Comparison of ENCODE assay signal across 9 cellular contexts in the genomic region with DNA sequence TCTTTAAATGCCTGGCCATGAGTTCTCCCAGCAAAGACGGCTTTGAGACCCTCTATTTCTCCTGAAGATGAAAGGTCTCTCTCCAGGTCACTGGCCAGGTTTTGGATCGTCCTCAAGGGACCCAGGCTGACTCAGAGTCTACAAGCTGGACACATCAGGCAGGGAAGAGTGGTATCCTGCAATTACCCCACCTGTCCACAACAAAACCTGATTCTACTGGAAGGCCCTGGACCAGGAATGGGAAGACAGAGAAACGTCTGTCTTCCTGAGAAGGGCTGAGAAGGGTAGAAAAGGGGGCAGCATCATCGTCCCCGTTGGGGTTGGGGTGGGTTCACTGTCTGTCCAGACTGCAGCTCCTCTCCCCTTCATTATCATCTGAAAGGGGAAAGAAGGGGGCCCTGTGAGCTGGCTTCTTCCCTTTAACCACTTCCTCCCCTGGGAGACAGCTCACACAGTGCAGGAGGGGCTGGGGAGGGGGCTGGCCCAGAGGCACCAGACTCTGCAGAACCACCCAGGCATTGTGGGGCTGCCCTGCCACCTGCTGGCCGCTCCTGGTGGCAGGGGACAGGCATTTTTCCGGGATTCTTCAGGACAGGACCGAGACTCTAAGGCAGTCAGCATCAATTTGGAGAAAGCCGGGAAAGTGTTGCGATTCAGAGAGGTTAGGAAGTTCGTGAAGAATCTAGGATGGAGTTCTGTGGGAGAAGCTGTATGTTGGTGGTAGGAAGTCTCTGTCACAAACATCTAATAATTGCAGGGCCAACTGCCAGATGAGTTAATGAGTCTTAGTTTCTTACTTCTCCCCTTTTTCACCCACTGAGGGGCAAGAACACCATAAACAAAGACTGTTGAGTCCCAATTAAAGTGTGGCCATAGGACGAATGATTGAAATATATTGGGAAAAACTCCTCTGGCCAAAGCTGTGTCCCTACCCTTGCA. TPM values are rescaled to one million over a fixed set of nuclear protein-coding genes. Genes with fewer than 3 reads are reported as not detected.
DNase-seq lines count a peak whose midpoint lies in the region; ATAC-seq, FAIRE-seq and TF ChIP-seq lines count a peak whose summit lies in the region.
"Had no signal": no experiment of that assay in that cellular context is flagged by ENCODE, and none has a peak within 500 bp of the region (broad histone marks: within the 10 kb centered on the region; RNA-seq: fewer than 3 reads in every experiment).

No MANE protein-coding gene starts in this region.

- intact Hi-C loops in kidney (cut with DNase I), result no loop called here

- H3K9ac ChIP-seq in BLaER1 treated with 17β-estradiol and CSF1 and Interleukin-3, amounts not matched to agents 10 nM and 100 nM, result peak overlapping the region in 7 of 11 experiments; percentile 8 to 47 (median 30); a peak in 5 of 22 replicates
- no peak overlapping the region for H3K9ac ChIP-seq in kidney (ENCODE audit: low read length in 2 of 2)

- no peak for ATAC-seq in GM19452 (IDR thresholded peaks at IDR 0.05; ENCODE audit: unreplicated experiment)

- H3K4me2 ChIP-seq in BLaER1 treated with 17β-estradiol and CSF1 and Interleukin-3, amounts not matched to agents 10 nM and 100 nM, result peak overlapping the region; percentile 49 to 93 (median 84)

- CTCF ChIA-PET in HEK293 (lab: Yijun Ruan, JAX), result interaction anchor here (0.5 to 6.5 kb wide), 61 partner anchors 9 to 786 kb away, joined by 3 to 48 read pairs (median 4); no protein-coding TSS in a partner anchor

- H3K27ac ChIP-seq in BLaER1 treated with 17β-estradiol and CSF1 and Interleukin-3, amounts not matched to agents 10 nM and 100 nM, result peak overlapping the region in 7 of 11 experiments; percentile 9 to 55 (median 31); a peak in 9 of 22 replicates
- no peak overlapping the region for H3K27ac ChIP-seq in HEK293 (ENCODE audit: extremely low read depth, low read depth, low read length)
- no peak overlapping the region for H3K27ac ChIP-seq in kidney (ENCODE audit: low read depth in 2 of 2, low read length in 2 of 2)

- peaks cover 19 to 30% (median 26%) of the 10 kb centered on the region in 11 experiments for H3K9me3 ChIP-seq in BLaER1 treated with 17β-estradiol and CSF1 and Interleukin-3, amounts not matched to agents 10 nM and 100 nM (replicated peaks in 1 of 11)
- H3K9me3 ChIP-seq in HEK293 (ENCODE audit: control insufficient read depth, insufficient read depth, low read depth, low read length) (no peaks in the 10 kb centered on the region), kidney (ENCODE audit: control insufficient read depth in 1 of 2, low read length in 2 of 2) (no peaks in the 10 kb centered on the region)

- no peaks in the 10 kb centered on the region; a peak in 1 of 22 replicates for H3K27me3 ChIP-seq in BLaER1 treated with 17β-estradiol and CSF1 and Interleukin-3, amounts not matched to agents 10 nM and 100 nM

- TF ChIP-seq CTCF in HEK293 (tag by site-specific recombination; IDR thresholded peaks at IDR 0.05), result peak; percentile 76
- TF ChIP-seq CTCF in cardiac fibroblast (IDR thresholded peaks at IDR 0.05; ENCODE audit: low read depth, low read length), result peak; percentile 93
- TF ChIP-seq CTCF in kidney (IDR thresholded peaks at IDR 0.05; ENCODE audit: borderline replicate concordance, extremely low read depth, insufficient read depth), result peak; percentile 82

- POLR2A ChIA-PET in HEK293 (lab: Yijun Ruan, JAX), result interaction anchor here (1.3 kb wide), 1 partner anchor 471 kb away, joined by 4 read pairs; no protein-coding TSS in a partner anchor

- no peaks in the 10 kb centered on the region; a peak in 2 of 22 replicates for H4K20me1 ChIP-seq in BLaER1 treated with 17β-estradiol and CSF1 and Interleukin-3, amounts not matched to agents 10 nM and 100 nM

- DNase-seq in SK-N-DZ (ENCODE audit: low spot score), result peak; percentile 62
- peak; percentile 48 to 56 for DNase-seq in cardiac fibroblast (ENCODE audit: low read depth in 2 of 2)
- peak; percentile 82 for DNase-seq in kidney
- DNase-seq in stimulated activated CD4-positive, alpha-beta T cell treated with anti-CD3 and anti-CD28 coated beads, Interleukin-2, amount 100 ng/mL, for 48 hours, result peak; percentile 29 to 33
- no peak for DNase-seq in ureter (ENCODE audit: low spot score)

- H3K4me1 ChIP-seq in BLaER1 treated with 17β-estradiol and CSF1 and Interleukin-3, amounts not matched to agents 10 nM and 100 nM, result peaks cover 12 to 27% (median 24%) of the 10 kb centered on the region in 10 experiments
- no peaks in the 10 kb centered on the region for H3K4me1 ChIP-seq in HEK293 (ENCODE audit: control insufficient read depth, insufficient read depth, low read length)
- H3K4me1 ChIP-seq in kidney (ENCODE audit: control insufficient read depth in 1 of 2, insufficient read depth in 1 of 2, low read depth in 1 of 2, low read length in 2 of 2), result no peaks in the 10 kb centered on the region

- peak overlapping the region in 3 of 10 experiments; percentile 8 to 22 (median 9); a peak in 2 of 20 replicates for H3K4me3 ChIP-seq in BLaER1 treated with 17β-estradiol and CSF1 and Interleukin-3, amounts not matched to agents 10 nM and 100 nM
- no peak overlapping the region for H3K4me3 ChIP-seq in HEK293 (ENCODE audit: low read depth, low read length)
- H3K4me3 ChIP-seq in cardiac fibroblast (replicated peaks in 1 of 2; ENCODE audit: low read depth in 2 of 2, low read length in 2 of 2), result no peak overlapping the region
- no peak overlapping the region for H3K4me3 ChIP-seq in kidney (ENCODE audit: low read length in 2 of 2)

- H3K36me3 ChIP-seq in BLaER1 treated with 17β-estradiol and CSF1 and Interleukin-3, amounts not matched to agents 10 nM and 100 nM, result 0 out of 22 replicates have a peak, but pooled peaks cover 0 to 8% (median 0%) of the 10 kb centered on the region in 11 experiments
- H3K36me3 ChIP-seq in HEK293 (ENCODE audit: control insufficient read depth in 2 of 2, insufficient read depth in 1 of 2, low read length in 2 of 2) (no peaks in the 10 kb centered on the region), kidney (ENCODE audit: control insufficient read depth in 1 of 2, insufficient read depth in 2 of 2, low read length in 2 of 2) (no peaks in the 10 kb centered on the region)

- FAIRE-seq in kidney (lab: Jason Lieb, UNC), result no peak

TF ChIP-seq in HEK293, 187 proteins besides CTCF, POLR2A, EP300 and RAD21:
- TF ChIP-seq ZNF660 (tag by site-specific recombination; IDR thresholded peaks at IDR 0.05), result 0 out of 2 replicates have a peak, but pooled peaks have one; percentile 18
- no peak for TF ChIP-seq ZNF175 (tag by site-specific recombination; IDR thresholded peaks at IDR 0.05)
- peak; percentile 80 for TF ChIP-seq ZNF654 (tag by site-specific recombination; IDR thresholded peaks at IDR 0.05; ENCODE audit: low read depth)

RNA-seq across cellular contexts. Expression of a gene that starts 57.6 kb away (rescaled TPM):
- 6.3 and 12.8 TPM in 2 replicates for polyA plus RNA-seq in SK-N-DZ (2014; cell fraction: cytosol; rRNA removed)
- polyA plus RNA-seq in SK-N-DZ (2014; cell fraction: nucleus; rRNA removed), result 7.2 and 13.7 TPM in 2 replicates
- total RNA-seq in kidney, result 1.4 TPM
- polyA plus RNA-seq in kidney (ENCODE audit: insufficient read depth, low read depth, low replicate concordance), result 0.69 TPM
- total RNA-seq in ureter, result 0.70 TPM
- total RNA-seq: mononuclear cell had no signal

Comparison
In these comparisons a context has a peak if more than half of its experiments do, and no peak if none do; other contexts are left out.
1. H3K27ac ChIP-seq: peak in BLaER1 treated with 17β-estradiol and CSF1 and Interleukin-3, amounts not matched to agents 10 nM and 100 nM (7 of 11); none in HEK293 (single experiment) and kidney (0 of 2).
2. H3K9ac ChIP-seq: peak in BLaER1 treated with 17β-estradiol and CSF1 and Interleukin-3, amounts not matched to agents 10 nM and 100 nM (7 of 11); none in kidney (0 of 2).
3. Peak in every context shown above with its lines, with median percentiles within 50 percentile points of each other: CTCF ChIP-seq.